Comparison of ENCODE assay signal across 13 cellular contexts in the genomic region with DNA sequence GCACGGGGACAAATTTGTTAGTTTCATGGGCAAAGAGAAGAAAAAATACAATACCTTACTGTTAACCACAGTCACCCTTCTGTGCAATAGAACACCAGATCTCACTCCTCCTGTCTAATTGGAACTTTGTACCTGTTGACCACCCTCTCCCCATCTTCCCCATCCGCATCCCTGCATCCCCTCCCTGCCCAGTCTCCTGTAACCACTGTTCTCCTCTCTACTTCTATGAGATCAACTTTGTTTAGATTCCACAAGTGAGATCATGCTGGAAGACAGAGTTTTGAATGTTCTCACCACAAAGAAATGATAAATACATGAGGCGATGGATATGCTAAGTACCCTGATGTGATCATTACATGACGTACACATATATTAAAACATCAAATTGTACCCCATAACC. TPM values are rescaled to one million over a fixed set of nuclear protein-coding genes. Genes with fewer than 3 reads are reported as not detected.
DNase-seq lines count a peak whose midpoint lies in the region; ATAC-seq, FAIRE-seq and TF ChIP-seq lines count a peak whose summit lies in the region.
"Had no signal": no experiment of that assay in that cellular context is flagged by ENCODE, and none has a peak within 500 bp of the region (broad histone marks: within the 10 kb centered on the region; RNA-seq: fewer than 3 reads in every experiment).

No MANE protein-coding gene starts in this region.

- TF ChIP-seq RAD21 in HepG2 (CRISPR knock-in tag; IDR thresholded peaks at IDR 0.05), result no peak

- ATAC-seq in HepG2 (no peak), right lobe of liver (no peak), HG02571 (IDR thresholded peaks at IDR 0.05; ENCODE audit: unreplicated experiment) (no peak), GM19023 (IDR thresholded peaks at IDR 0.05; ENCODE audit: unreplicated experiment) (no peak), HG02759 (IDR thresholded peaks at IDR 0.05; ENCODE audit: unreplicated experiment) (no peak)
- ATAC-seq in activated T-helper 17 cell treated with anti-CD3 and anti-CD28 coated beads, Interleukin-2, amount 50 U/mL, for 72 hours (replicated peaks), result peak; percentile 19

- H3K9me3 Mint-ChIP-seq in activated T-helper 17 cell treated with anti-CD3 and anti-CD28 coated beads, Interleukin-2, amount 50 U/mL, for 72 hours, result no peaks in the 10 kb centered on the region
- no peaks in the 10 kb centered on the region for H3K9me3 Mint-ChIP-seq in type B pancreatic cell
- H3K9me3 Mint-ChIP-seq: activated naive CD4-positive, alpha-beta T cell treated with anti-CD3 and anti-CD28 coated beads, Interleukin-2, amount 50 U/mL, for 24 hours had no signal

- DNase-seq in HepG2 (ENCODE audit: low spot score), result no peak
- DNase-seq in right lobe of liver, result no peak
- peak; percentile 90 for DNase-seq in fibroblast of villous mesenchyme (ENCODE audit: low read depth)
- DNase-seq in type B pancreatic cell (ENCODE audit: extremely low spot score, unreplicated experiment), result no peak
- DNase-seq: C1 segment of cervical spinal cord, NCI-H1436 treated with DMSO at 0.1 percent for 48 hours, posterior cingulate gyrus had no signal

- TF ChIP-seq EP300 in HepG2 (IDR thresholded peaks at IDR 0.05; ENCODE audit: low read depth in 2 of 2, low read length in 2 of 2), result no peak
- no peak for TF ChIP-seq EP300 in HepG2 (CRISPR knock-in tag; IDR thresholded peaks at IDR 0.05; ENCODE audit: borderline replicate concordance)

- WGBS in HepG2 (ENCODE audit: low lambda C conversion rate), result 94% methylated on average over 4 of the region's 4 CpGs
- 77% methylated on average over 3 of the region's 4 CpGs for WGBS in right lobe of liver (ENCODE audit: insufficient coverage, low coverage, low lambda C conversion rate, missing lambda C conversion rate)

- H2AFZ ChIP-seq in HepG2 (ENCODE audit: low read length), result no peak overlapping the region

- POLR2A ChIA-PET in HepG2 (lab: Yijun Ruan, JAX), result no interaction called here

- no peaks in the 10 kb centered on the region for H3K27me3 Mint-ChIP-seq in activated T-helper 17 cell treated with anti-CD3 and anti-CD28 coated beads, Interleukin-2, amount 50 U/mL, for 72 hours
- no peaks in the 10 kb centered on the region for H3K27me3 Mint-ChIP-seq in type B pancreatic cell
- H3K27me3 Mint-ChIP-seq: activated naive CD4-positive, alpha-beta T cell treated with anti-CD3 and anti-CD28 coated beads, Interleukin-2, amount 50 U/mL, for 24 hours had no signal

- TF ChIP-seq POLR2A in HepG2 (IDR thresholded peaks at IDR 0.05; ENCODE audit: insufficient read depth in 1 of 2, low read depth in 2 of 2, low read length in 2 of 2) (no peak), right lobe of liver (IDR thresholded peaks at IDR 0.05) (no peak)

- peak overlapping the region; percentile 70 for H3K4me3 Mint-ChIP-seq in activated T-helper 17 cell treated with anti-CD3 and anti-CD28 coated beads, Interleukin-2, amount 50 U/mL, for 72 hours
- peak overlapping the region; percentile 47 for H3K4me3 Mint-ChIP-seq in type B pancreatic cell
- H3K4me3 Mint-ChIP-seq: activated naive CD4-positive, alpha-beta T cell treated with anti-CD3 and anti-CD28 coated beads, Interleukin-2, amount 50 U/mL, for 24 hours had no signal

- in situ Hi-C loops in HepG2 (cut with HindIII; ENCODE audit: extremely low pct_ligation_motif_present, low pct_unique_long_range_greater_than_20kb), result no loop called here

- H3K4me1 ChIP-seq in HepG2 (ENCODE audit: insufficient read depth, low read length), result no peaks in the 10 kb centered on the region
- H3K4me1 ChIP-seq in right lobe of liver, result no peaks in the 10 kb centered on the region

- no peak overlapping the region for H3K4me2 ChIP-seq in HepG2 (ENCODE audit: low read depth, low read length)

- peaks cover 72% of the 10 kb centered on the region for H3K36me3 Mint-ChIP-seq in activated T-helper 17 cell treated with anti-CD3 and anti-CD28 coated beads, Interleukin-2, amount 50 U/mL, for 72 hours (ENCODE audit: low read depth)
- H3K36me3 Mint-ChIP-seq in type B pancreatic cell, result peaks cover 40% of the 10 kb centered on the region

- TF ChIP-seq CTCF in HepG2 (CRISPR knock-in tag; IDR thresholded peaks at IDR 0.05), result no peak
- no peak for TF ChIP-seq CTCF in right lobe of liver (IDR thresholded peaks at IDR 0.05)
- TF ChIP-seq CTCF in fibroblast of villous mesenchyme (IDR thresholded peaks at IDR 0.05; ENCODE audit: insufficient read depth, low read depth, low read length), result no peak
- no peak for TF ChIP-seq CTCF in type B pancreatic cell (conservative IDR thresholded peaks at IDR 0.05)

- no peaks in the 10 kb centered on the region for H3K27me3 ChIP-seq in HepG2 (ENCODE audit: control insufficient read depth in 1 of 2, insufficient read depth in 2 of 2, low read length in 2 of 2)
- H3K27me3 ChIP-seq in right lobe of liver, result no peaks in the 10 kb centered on the region
- H3K27me3 ChIP-seq: upper lobe of left lung had no signal

- no peaks in the 10 kb centered on the region for H4K20me1 ChIP-seq in HepG2 (ENCODE audit: insufficient read depth, low read length)

- H3K36me3 ChIP-seq in HepG2 (replicated peaks in 1 of 2; ENCODE audit: control insufficient read depth in 1 of 2, insufficient read depth in 2 of 2, low read length in 2 of 2), result peaks cover 11% of the 10 kb centered on the region in 2 experiments; a peak in 2 of 5 replicates
- H3K36me3 ChIP-seq in right lobe of liver, result peaks cover 0 to 10% (median 6%) of the 10 kb centered on the region in 4 donors

- intact Hi-C loops in HepG2 (cut with micrococcal nuclease; ENCODE audit: unreplicated experiment) (no loop called here), right lobe of liver (cut with DNase I) (no loop called here)

- H3K4me1 Mint-ChIP-seq in activated T-helper 17 cell treated with anti-CD3 and anti-CD28 coated beads, Interleukin-2, amount 50 U/mL, for 72 hours, result peaks cover 68% of the 10 kb centered on the region
- peaks cover 35% of the 10 kb centered on the region for H3K4me1 Mint-ChIP-seq in type B pancreatic cell (ENCODE audit: unreplicated experiment)

- H3K27ac ChIP-seq in HepG2 (ENCODE audit: extremely low read length, insufficient read depth, low read length) (no peak overlapping the region), right lobe of liver (no peak overlapping the region)
- H3K27ac ChIP-seq: upper lobe of left lung had no signal

- no peaks in the 10 kb centered on the region for H3K79me2 ChIP-seq in HepG2 (ENCODE audit: insufficient read depth, low read length)

- no peak overlapping the region for H3K9ac ChIP-seq in HepG2 (ENCODE audit: insufficient read depth, low read depth, low read length)

- CTCF ChIA-PET in HepG2 (lab: Yijun Ruan, JAX; ENCODE audit: low intra/inter-chr PET ratio, low total read pairs), result no interaction called here

- H3K9me3 ChIP-seq in HepG2 (ENCODE audit: low read length), result no peaks in the 10 kb centered on the region
- H3K9me3 ChIP-seq in right lobe of liver, result no peaks in the 10 kb centered on the region
- H3K9me3 ChIP-seq: upper lobe of left lung had no signal

- peak overlapping the region; percentile 89 for H3K27ac Mint-ChIP-seq in activated T-helper 17 cell treated with anti-CD3 and anti-CD28 coated beads, Interleukin-2, amount 50 U/mL, for 72 hours
- peak overlapping the region; percentile 82 for H3K27ac Mint-ChIP-seq in type B pancreatic cell
- H3K27ac Mint-ChIP-seq: activated naive CD4-positive, alpha-beta T cell treated with anti-CD3 and anti-CD28 coated beads, Interleukin-2, amount 50 U/mL, for 24 hours had no signal

- FAIRE-seq in HepG2 (lab: Jason Lieb, UNC), result peak; percentile 28

- H3K4me3 ChIP-seq in HepG2 (replicated peaks in 1 of 3; ENCODE audit: insufficient read depth in 1 of 3, low read depth in 2 of 3, low read length in 3 of 3) (no peak overlapping the region), right lobe of liver (no peak overlapping the region), fibroblast of villous mesenchyme (ENCODE audit: low read depth, low read length) (no peak overlapping the region)
- H3K4me3 ChIP-seq: upper lobe of left lung had no signal

- no TSS peak for BruUV-seq in HepG2 (replicated peaks; lab: Mats Ljungman, UMichigan)

RNA-seq across cellular contexts. Expression of gene CLEC16A, which starts 47.7 kb away (rescaled TPM):
- total RNA-seq in HepG2 (2016; rRNA removed; fragmentation: Illumina TruSeq; extraction: Trizol) (10.3 and 13.6 TPM in 2 replicates), right lobe of liver (10 to 100 TPM; 15.2 to 25.9 (median 19.8) TPM), fibroblast of villous mesenchyme (28.7 and 32.4 TPM in 2 replicates), type B pancreatic cell (ENCODE audit: low replicate concordance) (33.4 and 36.8 TPM in 2 replicates)
- total RNA-seq in HepG2 (2016; cell fraction: cytosol; rRNA removed; fragmentation: Illumina TruSeq; extraction: Trizol; ENCODE audit: low read depth), result 35.7 and 39.7 TPM in 2 replicates
- total RNA-seq in HepG2 (2016; cell fraction: insoluble cytoplasmic fraction; rRNA removed; fragmentation: Illumina TruSeq; extraction: Trizol), result 10.6 and 12.8 TPM in 2 replicates
- total RNA-seq in HepG2 (2016; cell fraction: membrane; rRNA removed; fragmentation: Illumina TruSeq; extraction: Trizol), result 14.4 and 15.9 TPM in 2 replicates
- 17.5 and 18.7 TPM in 2 replicates for total RNA-seq in HepG2 (2016; cell fraction: nucleus; rRNA removed; fragmentation: Illumina TruSeq; extraction: Trizol)
- 8.5 and 9.5 TPM in 2 replicates for polyA plus RNA-seq in HepG2 (2011; rRNA removed)
- polyA plus RNA-seq in HepG2 (2011; cell fraction: cytosol; rRNA removed), result 6.6 and 6.8 TPM in 2 replicates
- polyA plus RNA-seq in HepG2 (2011; cell fraction: nucleus; rRNA removed), result 17.0 and 19.5 TPM in 2 replicates
- polyA plus RNA-seq in HepG2 (2012), result 10.3 and 12.0 TPM in 2 replicates
- polyA plus RNA-seq in HepG2 (2016; cell fraction: cytosol; fragmentation: Illumina TruSeq; extraction: Trizol; ENCODE audit: low read depth), result 1.7 and 1.9 TPM in 2 replicates
- 11.8 and 14.0 TPM in 2 replicates for polyA plus RNA-seq in HepG2 (2016; cell fraction: insoluble cytoplasmic fraction; fragmentation: Illumina TruSeq; extraction: Trizol; ENCODE audit: low read depth)
- 3.4 and 4.4 TPM in 2 replicates for polyA plus RNA-seq in HepG2 (2016; cell fraction: membrane; fragmentation: Illumina TruSeq; extraction: Trizol; ENCODE audit: low read depth)
- polyA plus RNA-seq in HepG2 (2016; cell fraction: nucleus; fragmentation: Illumina TruSeq; extraction: Trizol; ENCODE audit: insufficient read depth, low read depth), result 22.7 and 25.7 TPM in 2 replicates
- 24.9 and 35.4 TPM in 2 replicates for polyA minus RNA-seq in HepG2 (2011; rRNA and poly(A)+ RNA removed; ENCODE audit: low replicate concordance)
- polyA minus RNA-seq in HepG2 (2011; cell fraction: cytosol; rRNA and poly(A)+ RNA removed), result 14.4 and 19.0 TPM in 2 replicates
- polyA minus RNA-seq in HepG2 (2011; cell fraction: nucleus; rRNA and poly(A)+ RNA removed), result 25.8 and 32.0 TPM in 2 replicates
- total RNA-seq in activated T-helper 17 cell treated with anti-CD3 and anti-CD28 coated beads, Interleukin-2, amount 50 U/mL, for 72 hours, result 10 to 100 TPM; 24.3 to 24.8 TPM

RNA-seq across cellular contexts. Expression of gene DEXI, which starts 49.8 kb away (rescaled TPM):
- 57.9 and 70.4 TPM in 2 replicates for total RNA-seq in HepG2 (2016; rRNA removed; fragmentation: Illumina TruSeq; extraction: Trizol)
- total RNA-seq in HepG2 (2016; cell fraction: cytosol; rRNA removed; fragmentation: Illumina TruSeq; extraction: Trizol; ENCODE audit: low read depth), result 68.6 and 86.7 TPM in 2 replicates
- total RNA-seq in HepG2 (2016; cell fraction: insoluble cytoplasmic fraction; rRNA removed; fragmentation: Illumina TruSeq; extraction: Trizol), result 54.1 and 71.8 TPM in 2 replicates
- total RNA-seq in HepG2 (2016; cell fraction: membrane; rRNA removed; fragmentation: Illumina TruSeq; extraction: Trizol), result 117 and 144 TPM in 2 replicates
- 35.4 and 46.3 TPM in 2 replicates for total RNA-seq in HepG2 (2016; cell fraction: nucleus; rRNA removed; fragmentation: Illumina TruSeq; extraction: Trizol)
- 51.5 and 54.4 TPM in 2 replicates for polyA plus RNA-seq in HepG2 (2011; rRNA removed)
- 69.5 and 78.6 TPM in 2 replicates for polyA plus RNA-seq in HepG2 (2011; cell fraction: cytosol; rRNA removed)
- polyA plus RNA-seq in HepG2 (2011; cell fraction: nucleus; rRNA removed), result 40.4 and 50.2 TPM in 2 replicates
- polyA plus RNA-seq in HepG2 (2012), result 45.6 and 55.0 TPM in 2 replicates
- 70.9 and 88.4 TPM in 2 replicates for polyA plus RNA-seq in HepG2 (2016; cell fraction: cytosol; fragmentation: Illumina TruSeq; extraction: Trizol; ENCODE audit: low read depth)
- 58.1 and 70.0 TPM in 2 replicates for polyA plus RNA-seq in HepG2 (2016; cell fraction: insoluble cytoplasmic fraction; fragmentation: Illumina TruSeq; extraction: Trizol; ENCODE audit: low read depth)
- polyA plus RNA-seq in HepG2 (2016; cell fraction: membrane; fragmentation: Illumina TruSeq; extraction: Trizol; ENCODE audit: low read depth), result 120 and 124 TPM in 2 replicates
- 60.2 and 65.5 TPM in 2 replicates for polyA plus RNA-seq in HepG2 (2016; cell fraction: nucleus; fragmentation: Illumina TruSeq; extraction: Trizol; ENCODE audit: insufficient read depth, low read depth)
- 31.7 and 71.0 TPM in 2 replicates for polyA minus RNA-seq in HepG2 (2011; rRNA and poly(A)+ RNA removed; ENCODE audit: low replicate concordance)
- 34.2 and 35.1 TPM in 2 replicates for polyA minus RNA-seq in HepG2 (2011; cell fraction: cytosol; rRNA and poly(A)+ RNA removed)
- 24.7 and 27.7 TPM in 2 replicates for polyA minus RNA-seq in HepG2 (2011; cell fraction: nucleus; rRNA and poly(A)+ RNA removed)
- total RNA-seq in right lobe of liver, result 10 to 100 TPM; 35.8 to 93.8 (median 54.1) TPM
- 10 to 100 TPM; 22.6 to 24.6 TPM for total RNA-seq in activated T-helper 17 cell treated with anti-CD3 and anti-CD28 coated beads, Interleukin-2, amount 50 U/mL, for 72 hours
- 40.2 and 41.2 TPM in 2 replicates for total RNA-seq in fibroblast of villous mesenchyme
- 36.6 and 37.7 TPM in 2 replicates for total RNA-seq in type B pancreatic cell (ENCODE audit: low replicate concordance)
